In genomic region chr2:186575302-186575701, GRCh38 we compare ENCODE assay signal across 8 cellular contexts. TPM values are rescaled to one million over a fixed set of nuclear protein-coding genes. Genes with fewer than 3 reads are reported as not detected.
A peak's percentile ranks its signal among the peaks of the same experiment; 100 is the strongest.
DNase-seq lines count a peak whose midpoint lies in the region; ATAC-seq, FAIRE-seq and TF ChIP-seq lines count a peak whose summit lies in the region.

No MANE protein-coding gene starts in this region.

- peak; percentile 57 for ATAC-seq in HG03103 (IDR thresholded peaks at IDR 0.05; ENCODE audit: low read depth, unreplicated experiment)

- no peak for TF ChIP-seq CTCF in fibroblast of villous mesenchyme (IDR thresholded peaks at IDR 0.05; ENCODE audit: insufficient read depth, low read depth, low read length)

- H3K36me3 Mint-ChIP-seq in activated CD4-positive, alpha-beta memory T cell treated with anti-CD3 and anti-CD28 coated beads, Interleukin-2, amount 10 ng/mL, durations not matched to agents 7 days and 5 days (ENCODE audit: low read depth) = no peaks in the 10 kb centered on the region

- H3K4me1 Mint-ChIP-seq in activated CD4-positive, alpha-beta memory T cell treated with anti-CD3 and anti-CD28 coated beads, Interleukin-2, amount 10 ng/mL, durations not matched to agents 7 days and 5 days = peaks cover 2% of the 10 kb centered on the region

- CTCF ChIA-PET in activated CD4-positive, alpha-beta memory T cell treated with anti-CD3 and anti-CD28 coated beads, Interleukin-2, amount 10 ng/mL, durations not matched to agents 7 days and 5 days (lab: Charles Lee) = no interaction called here

- H3K9me3 Mint-ChIP-seq in activated CD4-positive, alpha-beta memory T cell treated with anti-CD3 and anti-CD28 coated beads, Interleukin-2, amount 10 ng/mL, durations not matched to agents 7 days and 5 days = no peaks in the 10 kb centered on the region

- no peak overlapping the region for H3K27ac Mint-ChIP-seq in activated CD4-positive, alpha-beta memory T cell treated with anti-CD3 and anti-CD28 coated beads, Interleukin-2, amount 10 ng/mL, durations not matched to agents 7 days and 5 days

- no peak for TF ChIP-seq POLR2A in GM12891 (IDR thresholded peaks at IDR 0.05; ENCODE audit: low read depth, low read length)

- no peak for FAIRE-seq in GM12891 (lab: Jason Lieb, UNC)

- in situ Hi-C loops in SK-MEL-5 (cut with HindIII; ENCODE audit: low pct_unique_long_range_greater_than_20kb, low sequenced_read_pairs) = no loop called here

- DNase-seq in GM12891 (ENCODE audit: insufficient read length, low spot score) = no peak
- DNase-seq in SK-MEL-5 (ENCODE audit: low read depth, low spot score) = peak; percentile 52
- peak; percentile 99 for DNase-seq in fibroblast of villous mesenchyme (ENCODE audit: low read depth)
- DNase-seq in skeletal muscle cell (ENCODE audit: low read depth) = peak; percentile 99
- no peak for DNase-seq in activated gamma-delta T cell (lab: John Stamatoyannopoulos, UW)
- no peak for DNase-seq in activated CD4-positive, alpha-beta T cell treated with anti-CD3 and anti-CD28 coated beads for 1 hour
- DNase-seq in activated CD4-positive, alpha-beta memory T cell treated with anti-CD3 and anti-CD28 coated beads, Interleukin-2, amount 10 ng/mL, durations not matched to agents 7 days and 5 days = no peak

- peaks cover 2% of the 10 kb centered on the region for H3K27me3 Mint-ChIP-seq in activated CD4-positive, alpha-beta memory T cell treated with anti-CD3 and anti-CD28 coated beads, Interleukin-2, amount 10 ng/mL, durations not matched to agents 7 days and 5 days

- H3K4me3 Mint-ChIP-seq in activated CD4-positive, alpha-beta memory T cell treated with anti-CD3 and anti-CD28 coated beads, Interleukin-2, amount 10 ng/mL, durations not matched to agents 7 days and 5 days = no peak overlapping the region

- no peak overlapping the region for H3K4me3 ChIP-seq in fibroblast of villous mesenchyme (ENCODE audit: low read depth, low read length)
- no peak overlapping the region for H3K4me3 ChIP-seq in skeletal muscle cell (ENCODE audit: low read depth, low read length)

- POLR2A ChIA-PET in activated CD4-positive, alpha-beta memory T cell treated with anti-CD3 and anti-CD28 coated beads, Interleukin-2, amount 10 ng/mL, durations not matched to agents 7 days and 5 days (lab: Charles Lee) = interaction anchor here (1.1 kb wide), 1 partner anchor 14 kb away, joined by 3 read pairs; the partner anchor contains the start of gene ITGAV

TF ChIP-seq in GM12891, 5 proteins besides CTCF, POLR2A, EP300 and RAD21:
- TF ChIP-seq PAX5 (IDR thresholded peaks at IDR 0.05; ENCODE audit: insufficient read depth, low read length, severe bottlenecking) (no peak), SPI1 (IDR thresholded peaks at IDR 0.05; ENCODE audit: low read depth, low read length) (peak; percentile 34; the same call in 1 of the 2 replicates), TAF1 (IDR thresholded peaks at IDR 0.05; ENCODE audit: low read depth, low read length) (no peak)

RNA-seq across cellular contexts. Expression of gene ITGAV, which starts 14.6 kb away (rescaled TPM):
- 1.8 TPM for polyA plus RNA-seq in GM12891 (2012; ENCODE audit: low read depth, missing spikeins)
- total RNA-seq in SK-MEL-5 (2014; rRNA removed; shearing (Covaris generic)) = 63.4 and 78.0 TPM in 2 replicates
- polyA plus RNA-seq in SK-MEL-5 (2015; cell fraction: cytosol; rRNA removed) = 43.8 and 63.9 TPM in 2 replicates
- 59.6 and 82.6 TPM in 2 replicates for polyA plus RNA-seq in SK-MEL-5 (2015; cell fraction: nucleus; rRNA removed)
- 260 and 417 TPM in 2 replicates for total RNA-seq in fibroblast of villous mesenchyme
- 10 to 100 TPM in 1 of 2 experiments, 1 to 10 TPM in 1; 9.8 to 10.2 TPM for total RNA-seq in activated CD4-positive, alpha-beta memory T cell treated with anti-CD3 and anti-CD28 coated beads, Interleukin-2, amount 10 ng/mL, durations not matched to agents 7 days and 5 days

Comparison
In these comparisons a context has a peak if more than half of its experiments do, and no peak if none do; other contexts are left out.
1. DNase-seq: peak in SK-MEL-5 (single experiment), fibroblast of villous mesenchyme (single experiment) and skeletal muscle cell (single experiment); none in GM12891 (single experiment), activated gamma-delta T cell (single experiment), activated CD4-positive, alpha-beta T cell treated with anti-CD3 and anti-CD28 coated beads for 1 hour (single experiment) and activated CD4-positive, alpha-beta memory T cell treated with anti-CD3 and anti-CD28 coated beads, Interleukin-2, amount 10 ng/mL, durations not matched to agents 7 days and 5 days (single experiment).